ENCODE assay signal across 8 cellular contexts in genomic region chr3:9932843-9933560, GRCh38. TPM values are rescaled to one million over a fixed set of nuclear protein-coding genes. Genes with fewer than 3 reads are reported as not detected.
DNase-seq lines count a peak whose midpoint lies in the region; ATAC-seq and TF ChIP-seq lines count a peak whose summit lies in the region.

No MANE protein-coding gene starts in this region.

- DNase-seq in COLO829 (ENCODE audit: low spot score) = peak; percentile 23
- no peak for DNase-seq in NT2/D1 (ENCODE audit: low read depth, low spot score)
- peak; percentile 93 for DNase-seq in activated CD8-positive, alpha-beta memory T cell treated with anti-CD3 and anti-CD28 coated beads, Interleukin-2, amount 50 U/mL, for 48 hours
- DNase-seq in epithelial cell of proximal tubule (ENCODE audit: low read depth) = no peak
- DNase-seq in myocyte (ENCODE audit: low read depth) = peak; percentile 79
- peak; percentile 73 for DNase-seq in stimulated activated CD8-positive, alpha-beta memory T cell treated with anti-CD3 and anti-CD28 coated beads, Interleukin-7, amount 100 ng/mL, for 24 hours (ENCODE audit: low read depth)

- peak; percentile 71 for TF ChIP-seq CTCF in epithelial cell of proximal tubule (conservative IDR thresholded peaks at IDR 0.05; ENCODE audit: low read depth, low read length)

- peak overlapping the region; percentile 93 for H3K9ac ChIP-seq in NT2/D1 (ENCODE audit: insufficient read length, low read depth)

- ATAC-seq in GM19397 (IDR thresholded peaks at IDR 0.05; ENCODE audit: unreplicated experiment) (peak; percentile 66), HG03521 (IDR thresholded peaks at IDR 0.05; ENCODE audit: unreplicated experiment) (peak; percentile 58)

- no peaks in the 10 kb centered on the region for H3K9me3 ChIP-seq in NT2/D1 (ENCODE audit: insufficient read depth, low read length)

- H3K4me3 ChIP-seq in NT2/D1 (ENCODE audit: insufficient read length, low read depth) = peak overlapping the region; percentile 85
- H3K4me3 ChIP-seq in epithelial cell of proximal tubule (ENCODE audit: low read depth, low read length) = peak overlapping the region; percentile 88

- H3K36me3 ChIP-seq in NT2/D1 (ENCODE audit: insufficient read depth, insufficient read length, low read length) = peaks cover 25% of the 10 kb centered on the region

- no peaks in the 10 kb centered on the region for H3K27me3 ChIP-seq in NT2/D1 (ENCODE audit: insufficient read depth, insufficient read length)

- peaks cover 3% of the 10 kb centered on the region for H3K4me1 ChIP-seq in NT2/D1 (ENCODE audit: insufficient read depth, insufficient read length)

RNA-seq across cellular contexts. Expression of gene CRELD1, which starts 0.6 kb away (rescaled TPM):
- 20.5 and 36.6 TPM in 2 replicates for total RNA-seq in epithelial cell of proximal tubule
- 90.8 and 135 TPM in 2 replicates for total RNA-seq in myocyte
- 66.4 TPM for polyA plus RNA-seq in myocyte (2012)

RNA-seq across cellular contexts. Expression of gene IL17RC, which starts 16.1 kb away (rescaled TPM):
- total RNA-seq in epithelial cell of proximal tubule (33.2 and 35.3 TPM in 2 replicates), myocyte (24.4 and 33.9 TPM in 2 replicates)
- polyA plus RNA-seq in myocyte (2012) = 28.3 TPM

RNA-seq across cellular contexts. Expression of gene PRRT3, which starts 19.2 kb away (rescaled TPM):
- total RNA-seq in epithelial cell of proximal tubule = 1.3 and 2.4 TPM in 2 replicates
- total RNA-seq in myocyte = 1.1 and 1.3 TPM in 2 replicates
- 3.5 TPM for polyA plus RNA-seq in myocyte (2012)

RNA-seq across cellular contexts. Expression of gene IL17RE, which starts 30.4 kb away (rescaled TPM):
- 4.1 and 4.8 TPM in 2 replicates for total RNA-seq in epithelial cell of proximal tubule
- total RNA-seq in myocyte = 0.40 and 0.68 TPM in 2 replicates
- polyA plus RNA-seq in myocyte (2012) = 1.3 TPM

RNA-seq across cellular contexts. Expression of gene JAGN1, which starts 42.6 kb away (rescaled TPM):
- total RNA-seq in epithelial cell of proximal tubule = 27.8 and 39.1 TPM in 2 replicates
- total RNA-seq in myocyte = 41.4 and 50.5 TPM in 2 replicates
- polyA plus RNA-seq in myocyte (2012) = 43.6 TPM

Comparison
In these comparisons a context has a peak if more than half of its experiments do, and no peak if none do; other contexts are left out.
1. DNase-seq: peak in COLO829 (single experiment), activated CD8-positive, alpha-beta memory T cell treated with anti-CD3 and anti-CD28 coated beads, Interleukin-2, amount 50 U/mL, for 48 hours (single experiment), myocyte (single experiment) and stimulated activated CD8-positive, alpha-beta memory T cell treated with anti-CD3 and anti-CD28 coated beads, Interleukin-7, amount 100 ng/mL, for 24 hours (single experiment); none in NT2/D1 (single experiment) and epithelial cell of proximal tubule (single experiment).